ENCODE assay signal across 6 cellular contexts in the genomic region with DNA sequence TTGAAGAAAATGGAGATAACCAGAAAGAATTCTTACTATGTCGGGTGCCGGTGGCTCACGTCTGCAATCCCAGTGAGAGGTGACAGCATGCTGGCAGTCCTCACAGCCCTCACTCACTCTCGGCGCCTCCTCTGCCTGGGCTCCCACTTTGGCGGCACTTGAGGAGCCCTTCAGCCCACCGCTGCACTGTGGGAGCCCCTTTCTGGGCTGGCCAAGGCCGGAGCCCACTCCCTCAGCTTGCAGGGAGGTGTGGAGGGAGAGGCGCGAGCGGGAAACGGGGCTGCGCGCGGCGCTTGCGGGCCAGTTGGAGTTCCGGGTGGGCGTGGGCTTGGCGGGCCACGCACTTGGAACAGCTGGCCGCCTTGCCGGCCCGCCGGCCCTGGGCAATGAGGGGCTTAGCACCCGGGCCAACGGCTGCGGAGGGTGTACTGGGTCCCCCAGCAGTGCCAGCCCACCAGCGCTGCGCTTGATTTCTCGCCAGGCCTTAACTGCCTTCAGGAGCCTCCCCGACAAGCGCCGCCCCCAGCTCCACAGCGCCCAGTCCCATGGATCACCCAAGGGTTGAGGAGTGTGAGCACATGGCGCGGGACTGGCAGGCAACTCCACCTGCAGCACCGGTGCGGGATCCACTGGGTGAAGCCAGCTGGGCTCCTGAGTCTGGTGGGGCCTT.
A peak's percentile ranks its signal among the peaks of the same experiment; 100 is the strongest.
DNase-seq lines count a peak whose midpoint lies in the region; ATAC-seq, FAIRE-seq and TF ChIP-seq lines count a peak whose summit lies in the region.
"Not testable (repeated sequence)": the region's sequence is repeated elsewhere in the genome, so short reads cannot be mapped to it uniquely, and the experiment has no call there.

No MANE protein-coding gene starts in this region.

- TF ChIP-seq CTCF in kidney (IDR thresholded peaks at IDR 0.05; ENCODE audit: borderline replicate concordance, extremely low read depth, insufficient read depth); lower lobe of right lung (IDR thresholded peaks at IDR 0.05): not testable (repeated sequence)

- ATAC-seq in lower lobe of right lung = not testable (repeated sequence)
- ATAC-seq in stimulated activated naive CD8-positive, alpha-beta T cell treated with anti-CD3 and anti-CD28 coated beads, Interleukin-15, amount 100 ng/mL, for 72 hours = peak; percentile 20

- not testable (repeated sequence) for H3K27ac Mint-ChIP-seq in CD8-positive, alpha-beta memory T cell; stimulated activated naive CD8-positive, alpha-beta T cell treated with anti-CD3 and anti-CD28 coated beads, Interleukin-15, amount 100 ng/mL, for 72 hours

- not testable (repeated sequence) for H3K9ac ChIP-seq in kidney (ENCODE audit: low read length in 2 of 2)

- not testable (repeated sequence) for FAIRE-seq in kidney (lab: Jason Lieb, UNC)

- not testable (repeated sequence) for H3K9me3 Mint-ChIP-seq in CD8-positive, alpha-beta memory T cell; stimulated activated naive CD8-positive, alpha-beta T cell treated with anti-CD3 and anti-CD28 coated beads, Interleukin-15, amount 100 ng/mL, for 72 hours

- POLR2A ChIA-PET in CD8-positive, alpha-beta memory T cell (lab: Charles Lee) = not testable (repeated sequence)

- not testable (repeated sequence) for H3K4me3 ChIP-seq in CD8-positive, alpha-beta memory T cell (ENCODE audit: low read length); kidney (ENCODE audit: low read length in 2 of 2); lower lobe of right lung

- not testable (repeated sequence) for H3K4me3 Mint-ChIP-seq in CD8-positive, alpha-beta memory T cell; stimulated activated naive CD8-positive, alpha-beta T cell treated with anti-CD3 and anti-CD28 coated beads, Interleukin-15, amount 100 ng/mL, for 72 hours

- peak overlapping the region; percentile 49 for H3K27ac ChIP-seq in CD8-positive, alpha-beta memory T cell (ENCODE audit: low read depth, low read length)
- H3K27ac ChIP-seq in kidney (ENCODE audit: low read depth in 2 of 2, low read length in 2 of 2); lower lobe of right lung: not testable (repeated sequence)

- not testable (repeated sequence) for H3K27me3 ChIP-seq in CD8-positive, alpha-beta memory T cell (ENCODE audit: insufficient read depth, low read length, poor library complexity, severe bottlenecking); lower lobe of right lung (ENCODE audit: low read depth)

- CTCF ChIA-PET in CD8-positive, alpha-beta memory T cell (lab: Charles Lee) = not testable (repeated sequence)

- not testable (repeated sequence) for H3K9me3 ChIP-seq in CD8-positive, alpha-beta memory T cell (ENCODE audit: low read length); kidney (ENCODE audit: control insufficient read depth in 1 of 2, low read length in 2 of 2); lower lobe of right lung

- not testable (repeated sequence) for H3K27me3 Mint-ChIP-seq in CD8-positive, alpha-beta memory T cell; stimulated activated naive CD8-positive, alpha-beta T cell treated with anti-CD3 and anti-CD28 coated beads, Interleukin-15, amount 100 ng/mL, for 72 hours

- H3K36me3 Mint-ChIP-seq in CD8-positive, alpha-beta memory T cell = not testable (repeated sequence)

- intact Hi-C loops in cardiac septum (cut with DNase I); kidney (cut with DNase I); lower lobe of right lung (cut with DNase I): not testable (repeated sequence)

- H3K36me3 ChIP-seq in CD8-positive, alpha-beta memory T cell (ENCODE audit: insufficient read depth, low read length); kidney (ENCODE audit: control insufficient read depth in 1 of 2, insufficient read depth in 2 of 2, low read length in 2 of 2); lower lobe of right lung: not testable (repeated sequence)

- H3K4me1 ChIP-seq in CD8-positive, alpha-beta memory T cell (ENCODE audit: insufficient read depth, low read length); kidney (ENCODE audit: control insufficient read depth in 1 of 2, insufficient read depth in 1 of 2, low read depth in 1 of 2, low read length in 2 of 2); lower lobe of right lung: not testable (repeated sequence)

- H3K4me1 Mint-ChIP-seq in CD8-positive, alpha-beta memory T cell; stimulated activated naive CD8-positive, alpha-beta T cell treated with anti-CD3 and anti-CD28 coated beads, Interleukin-15, amount 100 ng/mL, for 72 hours: not testable (repeated sequence)

- DNase-seq in CD8-positive, alpha-beta memory T cell; stimulated activated naive CD8-positive, alpha-beta T cell treated with anti-CD3 and anti-CD28 coated beads, Interleukin-15, amount 100 ng/mL, for 72 hours: not testable (repeated sequence)
- DNase-seq in activated gamma-delta T cell (lab: John Stamatoyannopoulos, UW) (peak; percentile 12), cardiac septum (ENCODE audit: low spot score) (peak; percentile 74), kidney (peak; percentile 62), lower lobe of right lung (peak; percentile 30)
